In genomic region chr20:10565922-10566897, GRCh38 we compare ENCODE assay signal across 16 cellular contexts.
DNase-seq lines count a peak whose midpoint lies in the region; ATAC-seq and TF ChIP-seq lines count a peak whose summit lies in the region.
"Had no signal": no experiment of that assay in that cellular context is flagged by ENCODE, and none has a peak within 500 bp of the region (broad histone marks: within the 10 kb centered on the region; RNA-seq: fewer than 3 reads in every experiment).

No MANE protein-coding gene starts in this region.

- DNase-seq in HAP-1 (ENCODE audit: low spot score in 2 of 2) (peak; percentile 47 to 77), cardiac fibroblast (ENCODE audit: low read depth in 2 of 2) (peak; percentile 73), nephron progenitor cell (no peak), erythroblast (lab: John Stamatoyannopoulos, UW) (no peak)
- DNase-seq: activated T-cell treated with anti-CD3 and anti-CD28 coated beads, Interleukin-2, amount 50 U/mL, for 4 hours; NCI-H1436; stimulated activated CD8-positive, alpha-beta memory T cell treated with anti-CD3 and anti-CD28 coated beads, Interleukin-4, amount 100 ng/mL, for 48 hours; upper lobe of left lung had no signal

- H3K36me3 ChIP-seq in HAP-1 (replicated peaks), result no peaks in the 10 kb centered on the region
- no peaks in the 10 kb centered on the region for H3K36me3 ChIP-seq in mucosa of rectum (ENCODE audit: control insufficient read depth in 2 of 2, insufficient read depth in 2 of 2, low read length in 2 of 2)
- H3K36me3 ChIP-seq: adrenal gland had no signal

- no peak for TF ChIP-seq POLR2A in erythroblast (IDR thresholded peaks at IDR 0.05; ENCODE audit: low read length)

- H3K9ac ChIP-seq in mucosa of rectum (ENCODE audit: low read depth in 1 of 2, low read length in 2 of 2), result no peak overlapping the region
- H3K9ac ChIP-seq: BLaER1 had no signal

- H3K27ac Mint-ChIP-seq in nephron progenitor cell, result no peak overlapping the region
- H3K27ac Mint-ChIP-seq: progenitor cell of endocrine pancreas had no signal

- H3K27me3 ChIP-seq in HAP-1 (ENCODE audit: low read depth) (no peaks in the 10 kb centered on the region), mucosa of rectum (ENCODE audit: control insufficient read depth in 2 of 2, insufficient read depth in 2 of 2, low read length in 2 of 2) (no peaks in the 10 kb centered on the region)
- H3K27me3 ChIP-seq: adrenal gland, BLaER1, gastrocnemius medialis, upper lobe of left lung had no signal

- H3K4me1 ChIP-seq in HAP-1 (peaks cover 8% of the 10 kb centered on the region), mucosa of rectum (ENCODE audit: control insufficient read depth in 2 of 2, insufficient read depth in 2 of 2, low read length in 2 of 2) (peaks cover 0 to 6% of the 10 kb centered on the region in 2 donors)
- H3K4me1 ChIP-seq: BLaER1, gastrocnemius medialis had no signal

- no peak overlapping the region for H3K4me3 Mint-ChIP-seq in nephron progenitor cell
- H3K4me3 Mint-ChIP-seq: activated T-cell treated with anti-CD3 and anti-CD28 coated beads, Interleukin-2, amount 50 U/mL, for 4 hours had no signal

- in situ Hi-C loops in HAP-1 (cut with MboI; ENCODE audit: low sequenced_read_pairs), result no loop called here

- H3K27me3 Mint-ChIP-seq in nephron progenitor cell (ENCODE audit: low read depth, poor library complexity), result peaks cover 3% of the 10 kb centered on the region
- H3K27me3 Mint-ChIP-seq: progenitor cell of endocrine pancreas had no signal

- no peak overlapping the region for H3K4me3 ChIP-seq in HAP-1
- H3K4me3 ChIP-seq in cardiac fibroblast (replicated peaks in 1 of 2; ENCODE audit: low read depth in 2 of 2, low read length in 2 of 2), result no peak overlapping the region
- H3K4me3 ChIP-seq in mucosa of rectum (ENCODE audit: low read length in 2 of 2), result no peak overlapping the region
- H3K4me3 ChIP-seq: adrenal gland, BLaER1, gastrocnemius medialis, upper lobe of left lung had no signal

- H3K9me3 Mint-ChIP-seq in nephron progenitor cell, result peaks cover 25% of the 10 kb centered on the region
- H3K9me3 Mint-ChIP-seq: activated T-cell treated with anti-CD3 and anti-CD28 coated beads, Interleukin-2, amount 50 U/mL, for 4 hours had no signal

- TF ChIP-seq CTCF in C4-2B (conservative IDR thresholded peaks at IDR 0.05) (no peak), cardiac fibroblast (IDR thresholded peaks at IDR 0.05; ENCODE audit: low read depth, low read length) (no peak), nephron progenitor cell (IDR thresholded peaks at IDR 0.05) (no peak)

- peaks cover 24% of the 10 kb centered on the region for H3K4me1 Mint-ChIP-seq in nephron progenitor cell

- ATAC-seq in HG02610 (IDR thresholded peaks at IDR 0.05; ENCODE audit: unreplicated experiment) (no peak), HG03025 (IDR thresholded peaks at IDR 0.05; ENCODE audit: low FRiP score, unreplicated experiment) (no peak)
- ATAC-seq: activated T-cell treated with anti-CD3 and anti-CD28 coated beads, Interleukin-2, amount 50 U/mL, for 4 hours had no signal

- peaks cover 65% of the 10 kb centered on the region for H3K36me3 Mint-ChIP-seq in nephron progenitor cell (ENCODE audit: low read depth)

- H3K27ac ChIP-seq in C4-2B (peak overlapping the region; percentile 28; the same call in 1 of the 2 replicates), mucosa of rectum (ENCODE audit: low read depth in 2 of 2, low read length in 2 of 2) (peak overlapping the region; percentile 13 to 47)
- H3K27ac ChIP-seq: BLaER1 had no signal

- H3K9me3 ChIP-seq in HAP-1 (no peaks in the 10 kb centered on the region), mucosa of rectum (ENCODE audit: control insufficient read depth in 2 of 2, low read length in 2 of 2) (no peaks in the 10 kb centered on the region)
- H3K9me3 ChIP-seq: adrenal gland, gastrocnemius medialis, upper lobe of left lung had no signal

Comparison
In these comparisons a context has a peak if more than half of its experiments do, and no peak if none do; other contexts are left out.
1. DNase-seq: peak in HAP-1 (2 of 2) and cardiac fibroblast (2 of 2); none in nephron progenitor cell (single experiment) and erythroblast (0 of 2).